8 cellular contexts compared by ENCODE assay signal in genomic region chr19:49877879-49878743, GRCh38. TPM values are rescaled to one million over a fixed set of nuclear protein-coding genes. Genes with fewer than 3 reads are reported as not detected.
DNase-seq lines count a peak whose midpoint lies in the region; ATAC-seq, FAIRE-seq and TF ChIP-seq lines count a peak whose summit lies in the region.

No MANE protein-coding gene starts in this region.

- intact Hi-C loops in mucosa of descending colon (cut with DNase I, micrococcal nuclease) = no loop called here

- H3K4me3 ChIP-seq in epithelial cell of esophagus (ENCODE audit: low read length) (peak overlapping the region; percentile 99), mucosa of descending colon (peak overlapping the region; percentile 92)

- ATAC-seq in GM21423 (IDR thresholded peaks at IDR 0.05; ENCODE audit: unreplicated experiment) (peak; percentile 43), mucosa of descending colon (peak; percentile 77)

- peak; percentile 82 for FAIRE-seq in HTR-8/SVneo (lab: Jason Lieb, UNC)

- H3K36me3 ChIP-seq in mucosa of descending colon (ENCODE audit: low read depth) = peaks cover 9% of the 10 kb centered on the region

- no peaks in the 10 kb centered on the region for H3K9me3 ChIP-seq in mucosa of descending colon

- peak; percentile 99 for DNase-seq in DMS 273 (lab: John Stamatoyannopoulos, UW; ENCODE audit: unreplicated experiment)
- peak; percentile 96 for DNase-seq in HTR-8/SVneo (ENCODE audit: insufficient read length, low spot score)
- DNase-seq in NOMO-1 treated with dmso at 0.1 percent for 144 hours (lab: John Stamatoyannopoulos, UW; ENCODE audit: unreplicated experiment) = peak; percentile 92
- peak; percentile 98 for DNase-seq in activated T-cell treated with anti-CD3 and anti-CD28 coated beads for 1 hour (ENCODE audit: low read depth)
- DNase-seq in epithelial cell of esophagus (ENCODE audit: low read depth) = peak; percentile 98
- DNase-seq in mucosa of descending colon = peak; percentile 98 to 99 (median 99)
- DNase-seq in stimulated activated CD8-positive, alpha-beta memory T cell treated with anti-CD3 and anti-CD28 coated beads, Interleukin-4, amount 100 ng/mL, for 24 hours (ENCODE audit: low read depth) = peak; percentile 99

- TF ChIP-seq CTCF in epithelial cell of esophagus (IDR thresholded peaks at IDR 0.05; ENCODE audit: insufficient read depth, low read depth, low read length, missing control alignments) (no peak), mucosa of descending colon (IDR thresholded peaks at IDR 0.05) (no peak)

- peaks cover 19% of the 10 kb centered on the region for H3K4me1 ChIP-seq in mucosa of descending colon (ENCODE audit: low read depth)

RNA-seq across cellular contexts. Expression of gene TBC1D17, which starts 0.6 kb away (rescaled TPM):
- 10 to 100 TPM; 33.7 to 55.7 (median 45.1) TPM for total RNA-seq in mucosa of descending colon

RNA-seq across cellular contexts. Expression of gene AKT1S1, which starts 1.0 kb away (rescaled TPM):
- total RNA-seq in mucosa of descending colon = 10 to 100 TPM; 38.8 to 44.0 (median 42.3) TPM

RNA-seq across cellular contexts. Expression of gene PNKP, which starts 10.7 kb away (rescaled TPM):
- 100 to 1,000 TPM in 2 of 3 donors, 10 to 100 TPM in 1; 84.3 to 114 (median 111) TPM for total RNA-seq in mucosa of descending colon

RNA-seq across cellular contexts. Expression of gene IL4I1, which starts 18.6 kb away (rescaled TPM):
- 1 to 10 TPM; 1.2 to 1.7 (median 1.6) TPM for total RNA-seq in mucosa of descending colon

RNA-seq across cellular contexts. Expression of gene PTOV1, which starts 27.2 kb away (rescaled TPM):
- 100 to 1,000 TPM in 2 of 3 donors, 10 to 100 TPM in 1; 92.8 to 171 (median 107) TPM for total RNA-seq in mucosa of descending colon

Comparison
In these comparisons a context has a peak if more than half of its experiments do, and no peak if none do; other contexts are left out.
1. Peak in every context shown above with its lines: DNase-seq, ATAC-seq and H3K4me3 ChIP-seq.